1 cellular context compared by ENCODE assay signal in the genomic region with DNA sequence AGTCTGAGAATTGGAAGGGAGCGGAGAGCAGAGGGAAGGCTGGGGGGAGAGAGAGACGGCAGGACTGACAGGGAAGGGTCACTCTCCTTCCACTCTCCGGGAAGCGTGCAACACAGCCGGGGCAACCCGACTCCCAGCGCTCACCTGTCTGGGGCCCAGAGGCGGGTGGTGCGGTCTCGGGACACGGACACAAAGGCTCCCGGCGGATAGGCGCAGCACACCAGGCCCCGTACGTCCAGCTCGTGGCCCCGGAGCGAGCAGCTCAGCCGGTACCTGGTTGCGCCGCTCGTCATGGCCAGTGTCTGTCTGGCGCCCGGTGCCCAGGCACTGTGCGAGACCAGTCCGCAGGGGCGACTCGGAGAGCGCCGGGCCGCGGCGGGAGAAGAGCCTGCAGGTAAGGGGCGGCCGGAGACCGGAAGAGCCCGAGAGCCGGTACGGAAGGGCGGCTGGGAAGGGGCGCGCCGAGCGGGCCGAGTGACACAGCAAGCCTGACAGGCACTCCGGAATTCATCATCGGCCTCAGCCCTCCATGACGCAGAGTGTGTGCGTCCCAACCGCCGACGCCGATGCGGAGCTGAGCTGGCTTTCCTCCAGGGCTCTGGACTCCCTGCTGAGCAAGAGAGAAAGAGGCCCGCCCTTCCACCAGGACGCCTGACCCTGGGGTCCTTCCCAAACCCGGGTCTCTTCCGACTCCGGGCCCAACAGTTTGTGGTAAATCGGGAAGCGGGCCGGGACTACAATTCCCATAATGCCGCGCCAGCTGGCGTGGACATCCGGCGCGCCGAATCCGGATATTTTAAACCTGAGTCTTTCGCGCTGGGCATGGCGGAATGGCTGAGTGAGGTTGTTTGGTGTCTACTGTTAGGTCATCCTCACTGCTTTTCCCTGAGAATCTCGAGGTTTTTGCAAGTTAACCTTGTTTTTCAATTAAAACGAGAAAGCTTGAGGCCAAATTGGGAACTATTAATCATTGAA.
TF ChIP-seq lines count a peak whose summit lies in the region.

Gene PLAA (minus strand): TSS at position 490 of the 975 bp plus-strand sequence. CDS start 197 bp downstream, at position 293.

TF ChIP-seq in HEK293, 187 proteins besides CTCF, POLR2A, EP300 and RAD21 (continued from another document and continues in another):
- TF ChIP-seq, protein P1, sequence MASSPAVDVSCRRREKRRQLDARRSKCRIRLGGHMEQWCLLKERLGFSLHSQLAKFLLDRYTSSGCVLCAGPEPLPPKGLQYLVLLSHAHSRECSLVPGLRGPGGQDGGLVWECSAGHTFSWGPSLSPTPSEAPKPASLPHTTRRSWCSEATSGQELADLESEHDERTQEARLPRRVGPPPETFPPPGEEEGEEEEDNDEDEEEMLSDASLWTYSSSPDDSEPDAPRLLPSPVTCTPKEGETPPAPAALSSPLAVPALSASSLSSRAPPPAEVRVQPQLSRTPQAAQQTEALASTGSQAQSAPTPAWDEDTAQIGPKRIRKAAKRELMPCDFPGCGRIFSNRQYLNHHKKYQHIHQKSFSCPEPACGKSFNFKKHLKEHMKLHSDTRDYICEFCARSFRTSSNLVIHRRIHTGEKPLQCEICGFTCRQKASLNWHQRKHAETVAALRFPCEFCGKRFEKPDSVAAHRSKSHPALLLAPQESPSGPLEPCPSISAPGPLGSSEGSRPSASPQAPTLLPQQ (tag by site-specific recombination; IDR thresholded peaks at IDR 0.05), result no peak
- TF ChIP-seq ZNF621 (tag by site-specific recombination; IDR thresholded peaks at IDR 0.05), result no peak
- no peak for TF ChIP-seq ZNF529 (tag by site-specific recombination; IDR thresholded peaks at IDR 0.05; ENCODE audit: insufficient replicate concordance)
- TF ChIP-seq, protein P2, sequence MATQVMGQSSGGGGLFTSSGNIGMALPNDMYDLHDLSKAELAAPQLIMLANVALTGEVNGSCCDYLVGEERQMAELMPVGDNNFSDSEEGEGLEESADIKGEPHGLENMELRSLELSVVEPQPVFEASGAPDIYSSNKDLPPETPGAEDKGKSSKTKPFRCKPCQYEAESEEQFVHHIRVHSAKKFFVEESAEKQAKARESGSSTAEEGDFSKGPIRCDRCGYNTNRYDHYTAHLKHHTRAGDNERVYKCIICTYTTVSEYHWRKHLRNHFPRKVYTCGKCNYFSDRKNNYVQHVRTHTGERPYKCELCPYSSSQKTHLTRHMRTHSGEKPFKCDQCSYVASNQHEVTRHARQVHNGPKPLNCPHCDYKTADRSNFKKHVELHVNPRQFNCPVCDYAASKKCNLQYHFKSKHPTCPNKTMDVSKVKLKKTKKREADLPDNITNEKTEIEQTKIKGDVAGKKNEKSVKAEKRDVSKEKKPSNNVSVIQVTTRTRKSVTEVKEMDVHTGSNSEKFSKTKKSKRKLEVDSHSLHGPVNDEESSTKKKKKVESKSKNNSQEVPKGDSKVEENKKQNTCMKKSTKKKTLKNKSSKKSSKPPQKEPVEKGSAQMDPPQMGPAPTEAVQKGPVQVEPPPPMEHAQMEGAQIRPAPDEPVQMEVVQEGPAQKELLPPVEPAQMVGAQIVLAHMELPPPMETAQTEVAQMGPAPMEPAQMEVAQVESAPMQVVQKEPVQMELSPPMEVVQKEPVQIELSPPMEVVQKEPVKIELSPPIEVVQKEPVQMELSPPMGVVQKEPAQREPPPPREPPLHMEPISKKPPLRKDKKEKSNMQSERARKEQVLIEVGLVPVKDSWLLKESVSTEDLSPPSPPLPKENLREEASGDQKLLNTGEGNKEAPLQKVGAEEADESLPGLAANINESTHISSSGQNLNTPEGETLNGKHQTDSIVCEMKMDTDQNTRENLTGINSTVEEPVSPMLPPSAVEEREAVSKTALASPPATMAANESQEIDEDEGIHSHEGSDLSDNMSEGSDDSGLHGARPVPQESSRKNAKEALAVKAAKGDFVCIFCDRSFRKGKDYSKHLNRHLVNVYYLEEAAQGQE (tag by site-specific recombination; IDR thresholded peaks at IDR 0.05), result no peak
- no peak for TF ChIP-seq GLI2 (tag by site-specific recombination; IDR thresholded peaks at IDR 0.05; ENCODE audit: borderline replicate concordance, low read depth)
- TF ChIP-seq ZNF433 (tag by site-specific recombination; IDR thresholded peaks at IDR 0.05; ENCODE audit: low read depth), result no peak
- no peak for TF ChIP-seq ZNF404 (tag by site-specific recombination; IDR thresholded peaks at IDR 0.05)
- peak; percentile 99 for TF ChIP-seq ZNF341 (tag by site-specific recombination; IDR thresholded peaks at IDR 0.05; ENCODE audit: low read depth)
- TF ChIP-seq ZNF354C (tag by site-specific recombination; IDR thresholded peaks at IDR 0.05; ENCODE audit: borderline replicate concordance, low read depth), result no peak
- TF ChIP-seq GLI4 (tag by site-specific recombination; IDR thresholded peaks at IDR 0.05), result no peak
- TF ChIP-seq ZNF707 (tag by site-specific recombination; IDR thresholded peaks at IDR 0.05), result no peak
- TF ChIP-seq, protein P3, sequence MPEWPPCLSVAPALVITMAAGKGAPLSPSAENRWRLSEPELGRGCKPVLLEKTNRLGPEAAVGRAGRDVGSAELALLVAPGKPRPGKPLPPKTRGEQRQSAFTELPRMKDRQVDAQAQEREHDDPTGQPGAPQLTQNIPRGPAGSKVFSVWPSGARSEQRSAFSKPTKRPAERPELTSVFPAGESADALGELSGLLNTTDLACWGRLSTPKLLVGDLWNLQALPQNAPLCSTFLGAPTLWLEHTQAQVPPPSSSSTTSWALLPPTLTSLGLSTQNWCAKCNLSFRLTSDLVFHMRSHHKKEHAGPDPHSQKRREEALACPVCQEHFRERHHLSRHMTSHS (tag by site-specific recombination; IDR thresholded peaks at IDR 0.05), result no peak
- 0 out of 2 replicates have a peak, but pooled peaks have one; percentile 10 for TF ChIP-seq GLIS1 (tag by site-specific recombination; IDR thresholded peaks at IDR 0.05)
- no peak for TF ChIP-seq ZNF366 (tag by site-specific recombination; conservative IDR thresholded peaks at IDR 0.05)
- TF ChIP-seq ZNF174 (tag by site-specific recombination; IDR thresholded peaks at IDR 0.05), result no peak
- peak; percentile 58 for TF ChIP-seq SP7 (tag by site-specific recombination; IDR thresholded peaks at IDR 0.05)
- no peak for TF ChIP-seq ZNF133 (tag by site-specific recombination; IDR thresholded peaks at IDR 0.05)
- TF ChIP-seq ZNF394 (tag by site-specific recombination; IDR thresholded peaks at IDR 0.05; ENCODE audit: borderline replicate concordance), result no peak; the same call in 1 of the 2 replicates
- no peak for TF ChIP-seq KLF17 (tag by site-specific recombination; IDR thresholded peaks at IDR 0.05)
- no peak for TF ChIP-seq ZNF571 (tag by site-specific recombination; IDR thresholded peaks at IDR 0.05)
- TF ChIP-seq ZBTB1 (tag by site-specific recombination; IDR thresholded peaks at IDR 0.05), result no peak
- TF ChIP-seq, protein P4, sequence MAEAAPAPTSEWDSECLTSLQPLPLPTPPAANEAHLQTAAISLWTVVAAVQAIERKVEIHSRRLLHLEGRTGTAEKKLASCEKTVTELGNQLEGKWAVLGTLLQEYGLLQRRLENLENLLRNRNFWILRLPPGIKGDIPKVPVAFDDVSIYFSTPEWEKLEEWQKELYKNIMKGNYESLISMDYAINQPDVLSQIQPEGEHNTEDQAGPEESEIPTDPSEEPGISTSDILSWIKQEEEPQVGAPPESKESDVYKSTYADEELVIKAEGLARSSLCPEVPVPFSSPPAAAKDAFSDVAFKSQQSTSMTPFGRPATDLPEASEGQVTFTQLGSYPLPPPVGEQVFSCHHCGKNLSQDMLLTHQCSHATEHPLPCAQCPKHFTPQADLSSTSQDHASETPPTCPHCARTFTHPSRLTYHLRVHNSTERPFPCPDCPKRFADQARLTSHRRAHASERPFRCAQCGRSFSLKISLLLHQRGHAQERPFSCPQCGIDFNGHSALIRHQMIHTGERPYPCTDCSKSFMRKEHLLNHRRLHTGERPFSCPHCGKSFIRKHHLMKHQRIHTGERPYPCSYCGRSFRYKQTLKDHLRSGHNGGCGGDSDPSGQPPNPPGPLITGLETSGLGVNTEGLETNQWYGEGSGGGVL (tag by site-specific recombination; IDR thresholded peaks at IDR 0.05), result no peak
- TF ChIP-seq PRDM10 (tag by site-specific recombination; IDR thresholded peaks at IDR 0.05), result peak; percentile 42
- no peak for TF ChIP-seq PRDM6 (tag by site-specific recombination; IDR thresholded peaks at IDR 0.05)
- peak; percentile 97 for TF ChIP-seq ZNF600 (tag by site-specific recombination; IDR thresholded peaks at IDR 0.05)
- TF ChIP-seq ZNF561 (tag by site-specific recombination; IDR thresholded peaks at IDR 0.05; ENCODE audit: borderline replicate concordance), result peak; percentile 72; the same call in 1 of the 2 replicates
- peak; percentile 63; the same call in 1 of the 2 replicates for TF ChIP-seq YY2 (tag by site-specific recombination; IDR thresholded peaks at IDR 0.05)
- TF ChIP-seq ZNF48 (tag by site-specific recombination; IDR thresholded peaks at IDR 0.05), result no peak
- no peak for TF ChIP-seq ZNF16 (tag by site-specific recombination; IDR thresholded peaks at IDR 0.05; ENCODE audit: low read depth)
- TF ChIP-seq ZSCAN4 (tag by site-specific recombination; IDR thresholded peaks at IDR 0.05), result no peak
- 0 out of 2 replicates have a peak, but pooled peaks have one; percentile 37 for TF ChIP-seq ZNF324 (tag by site-specific recombination; IDR thresholded peaks at IDR 0.05)
- no peak for TF ChIP-seq ZNF138 (tag by site-specific recombination; IDR thresholded peaks at IDR 0.05; ENCODE audit: borderline replicate concordance)
- no peak for TF ChIP-seq BCL11B (tag by site-specific recombination; IDR thresholded peaks at IDR 0.05; ENCODE audit: low read depth)
- no peak for TF ChIP-seq ZNF157 (tag by site-specific recombination; IDR thresholded peaks at IDR 0.05)
- TF ChIP-seq REPIN1 (tag by site-specific recombination; IDR thresholded peaks at IDR 0.05; ENCODE audit: low read depth), result no peak
- no peak for TF ChIP-seq ZNF785 (tag by site-specific recombination; IDR thresholded peaks at IDR 0.05)
- TF ChIP-seq ZNF248 (tag by site-specific recombination; IDR thresholded peaks at IDR 0.05), result no peak
- TF ChIP-seq ZNF473 (tag by site-specific recombination; IDR thresholded peaks at IDR 0.05), result no peak
- TF ChIP-seq ZNF555 (tag by site-specific recombination; conservative IDR thresholded peaks at IDR 0.05), result no peak
- no peak for TF ChIP-seq ZNF596 (tag by site-specific recombination; IDR thresholded peaks at IDR 0.05)
- no peak for TF ChIP-seq ZNF548 (tag by site-specific recombination; IDR thresholded peaks at IDR 0.05)
- no peak for TF ChIP-seq ZNF175 (tag by site-specific recombination; IDR thresholded peaks at IDR 0.05)
- TF ChIP-seq ZNF521 (tag by site-specific recombination; IDR thresholded peaks at IDR 0.05), result no peak
- TF ChIP-seq SALL2 (tag by site-specific recombination; IDR thresholded peaks at IDR 0.05; ENCODE audit: borderline replicate concordance), result no peak
